Comparison of ENCODE assay signal across 8 cellular contexts in genomic region chr7:66013938-66014337, GRCh38. TPM values are rescaled to one million over a fixed set of nuclear protein-coding genes. Genes with fewer than 3 reads are reported as not detected.
A peak's percentile ranks its signal among the peaks of the same experiment; 100 is the strongest.
DNase-seq lines count a peak whose midpoint lies in the region; ATAC-seq and TF ChIP-seq lines count a peak whose summit lies in the region.

No MANE protein-coding gene starts in this region.

- no peaks in the 10 kb centered on the region for H3K79me2 ChIP-seq in DOHH2 (ENCODE audit: control insufficient read depth, low read length)

- no peaks in the 10 kb centered on the region for H3K36me3 Mint-ChIP-seq in chondrocyte (ENCODE audit: low read depth)

- peaks cover 4% of the 10 kb centered on the region for H3K4me1 Mint-ChIP-seq in chondrocyte (ENCODE audit: low read depth)

- H4K20me1 ChIP-seq in DOHH2 (ENCODE audit: control insufficient read depth, insufficient read depth, low read depth, low read length) = no peaks in the 10 kb centered on the region

- no peaks in the 10 kb centered on the region for H3K9me3 ChIP-seq in DOHH2 (ENCODE audit: control insufficient read depth, insufficient read depth, low read length)
- H3K9me3 ChIP-seq in MG63 = no peaks in the 10 kb centered on the region

- peaks cover 4% of the 10 kb centered on the region for H3K27me3 Mint-ChIP-seq in chondrocyte (ENCODE audit: low read depth)

- H3K4me1 ChIP-seq in DOHH2 (ENCODE audit: control insufficient read depth, low read length) = no peaks in the 10 kb centered on the region

- H3K36me3 ChIP-seq in DOHH2 (ENCODE audit: control insufficient read depth, low read length) (no peaks in the 10 kb centered on the region), MG63 (no peaks in the 10 kb centered on the region)

- no peaks in the 10 kb centered on the region for H3F3A ChIP-seq in DOHH2 (ENCODE audit: control insufficient read depth, insufficient read depth)

- H3K4me3 ChIP-seq in DOHH2 (ENCODE audit: low read length) (no peak overlapping the region), MG63 (no peak overlapping the region)

- TF ChIP-seq CTCF in DOHH2 (IDR thresholded peaks at IDR 0.05; ENCODE audit: low read depth, low read length, poor library complexity, severe bottlenecking) (peak; percentile 36), chondrocyte (IDR thresholded peaks at IDR 0.05) (peak; percentile 70)

- no peak overlapping the region for H3K27ac Mint-ChIP-seq in chondrocyte (ENCODE audit: unreplicated experiment)

- H3K4me2 ChIP-seq in DOHH2 (ENCODE audit: low read length) = no peak overlapping the region

- no peak overlapping the region for H3K4me3 Mint-ChIP-seq in chondrocyte (ENCODE audit: unreplicated experiment)

- peaks cover 5% of the 10 kb centered on the region; the same call in 1 of the 2 replicates for H3K27me3 ChIP-seq in DOHH2 (ENCODE audit: control insufficient read depth, low read length)
- no peaks in the 10 kb centered on the region for H3K27me3 ChIP-seq in MG63

- ATAC-seq in GM18858 (IDR thresholded peaks at IDR 0.05; ENCODE audit: unreplicated experiment) = no peak

- H3K9me2 ChIP-seq in DOHH2 (replicated peaks; ENCODE audit: control insufficient read depth, low read length) = no peaks in the 10 kb centered on the region

- no peak overlapping the region for H3K27ac ChIP-seq in DOHH2 (ENCODE audit: low read depth, low read length)

- DNase-seq in MG63 (peak; percentile 27), chondrocyte (ENCODE audit: low spot score) (no peak), midbrain (lab: John Stamatoyannopoulos, UW) (peak; percentile 3), NCI-H2107 treated with DMSO at 0.1 percent for 48 hours (lab: John Stamatoyannopoulos, UW; ENCODE audit: unreplicated experiment) (no peak), NCI-H748 treated with DMSO at 0.1 percent for 48 hours (lab: John Stamatoyannopoulos, UW) (no peak)
- no peak for DNase-seq in stimulated activated CD4-positive, alpha-beta T cell treated with anti-CD3 and anti-CD28 coated beads, Interleukin-12 subunit alpha, Interleukin-12 subunit beta, amount 100 ng/mL, for 4 hours

- no peaks in the 10 kb centered on the region for H3K9me3 Mint-ChIP-seq in chondrocyte (ENCODE audit: low read depth)

RNA-seq across cellular contexts. Expression of gene GUSB, which starts 31.9 kb away (rescaled TPM):
- 27.0 and 29.2 TPM in 2 replicates for total RNA-seq in MG63 (2014; rRNA removed; shearing (Covaris generic); ENCODE audit: low replicate concordance)
- 27.3 to 33.9 TPM (median 29.9 TPM) in 3 replicates for total RNA-seq in chondrocyte

Comparison
In these comparisons a context has a peak if more than half of its experiments do, and no peak if none do; other contexts are left out.
1. DNase-seq: peak in MG63 (single experiment) and midbrain (single experiment); none in chondrocyte (single experiment), NCI-H2107 treated with DMSO at 0.1 percent for 48 hours (single experiment), stimulated activated CD4-positive, alpha-beta T cell treated with anti-CD3 and anti-CD28 coated beads, Interleukin-12 subunit alpha, Interleukin-12 subunit beta, amount 100 ng/mL, for 4 hours (single experiment) and NCI-H748 treated with DMSO at 0.1 percent for 48 hours (single experiment).